ENCODE assay signal across 12 cellular contexts in the genomic region with DNA sequence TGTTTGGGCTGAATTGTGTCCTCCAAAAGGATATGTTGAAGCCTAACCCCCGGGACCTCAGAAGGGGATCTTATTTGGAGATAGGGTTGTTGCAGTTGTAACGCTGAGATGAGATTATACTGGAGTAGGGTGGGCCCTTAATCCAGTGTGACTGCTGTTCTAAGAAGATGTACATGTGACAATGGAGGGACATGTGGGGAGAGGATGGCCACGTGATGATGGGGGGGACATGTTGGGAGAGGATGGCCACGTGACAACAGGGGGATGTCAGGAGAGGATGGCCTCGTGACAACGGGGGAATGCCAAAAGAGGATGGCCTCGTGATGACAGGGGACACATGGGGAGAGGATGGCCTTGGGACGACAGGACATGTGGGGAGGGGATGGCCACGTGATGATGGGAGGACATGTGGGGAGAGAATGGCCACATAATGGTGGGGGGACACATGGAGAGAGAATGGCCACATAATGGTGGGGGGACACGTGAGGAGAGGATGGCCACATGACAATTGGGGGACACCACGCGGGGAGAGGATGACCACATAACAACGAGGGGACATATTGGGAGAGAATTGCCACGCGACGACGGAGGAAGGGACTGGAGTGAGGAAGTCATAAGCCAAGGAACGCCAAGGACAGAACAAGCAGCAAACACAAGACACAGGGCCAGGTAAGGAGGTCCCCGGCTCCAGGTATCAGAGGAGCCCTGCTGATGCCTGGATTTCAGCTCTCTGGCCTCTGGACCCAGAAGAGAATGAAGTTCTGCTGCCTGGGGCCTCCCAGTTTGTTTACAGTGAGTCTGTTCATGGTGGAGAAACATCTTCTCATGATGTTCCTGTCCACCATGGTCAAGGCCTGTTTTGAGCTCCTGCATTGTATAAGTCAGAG. TPM values are rescaled to one million over a fixed set of nuclear protein-coding genes. Genes with fewer than 3 reads are reported as not detected.
A peak's percentile ranks its signal among the peaks of the same experiment; 100 is the strongest.
DNase-seq lines count a peak whose midpoint lies in the region; ATAC-seq and TF ChIP-seq lines count a peak whose summit lies in the region.
"Had no signal": no experiment of that assay in that cellular context is flagged by ENCODE, and none has a peak within 500 bp of the region (broad histone marks: within the 10 kb centered on the region; RNA-seq: fewer than 3 reads in every experiment).

No MANE protein-coding gene starts in this region.

- H3K4me1 Mint-ChIP-seq in stimulated activated naive CD8-positive, alpha-beta T cell treated with anti-CD3 and anti-CD28 coated beads, Interleukin-15, Interleukin-2, amounts not matched to agents 100 ng/mL and 50 ng/mL, for 24 hours (ENCODE audit: low read depth) = peaks cover 75% of the 10 kb centered on the region
- peaks cover 84 to 89% of the 10 kb centered on the region in 2 donors for H3K4me1 Mint-ChIP-seq in natural killer cell
- H3K4me1 Mint-ChIP-seq in H9 = peaks cover 11 to 16% of the 10 kb centered on the region in 2 experiments

- no peak overlapping the region for H3K23ac ChIP-seq in H9 (ENCODE audit: insufficient read length, low read depth, low read length)

- peaks cover 30% of the 10 kb centered on the region for H3K36me3 Mint-ChIP-seq in stimulated activated naive CD8-positive, alpha-beta T cell treated with anti-CD3 and anti-CD28 coated beads, Interleukin-15, Interleukin-2, amounts not matched to agents 100 ng/mL and 50 ng/mL, for 24 hours (ENCODE audit: low read depth)
- H3K36me3 Mint-ChIP-seq in natural killer cell (no peaks in the 10 kb centered on the region), H9 (ENCODE audit: insufficient read depth in 1 of 3, low read depth in 3 of 3) (peaks cover 14 to 25% (median 15%) of the 10 kb centered on the region in 3 experiments)

- no CpG with 5 or more reads among the region's 19 CpGs for WGBS in H9 (ENCODE audit: extremely low coverage, insufficient read length, low lambda C conversion rate)

- no peak overlapping the region for H3K18ac ChIP-seq in H9 (ENCODE audit: insufficient read length, low read depth, low read length)

- H3K56ac ChIP-seq in H9 (ENCODE audit: insufficient read length, low read depth, low read length) = no peak overlapping the region

- H4K20me1 ChIP-seq in H9 (ENCODE audit: control insufficient read depth, insufficient read depth, insufficient read length) = no peaks in the 10 kb centered on the region

- no peak overlapping the region for H3K4me2 ChIP-seq in H9 (ENCODE audit: insufficient read depth, insufficient read length, low read length)

- no peak overlapping the region for H2BK15ac ChIP-seq in H9 (ENCODE audit: low read depth, low read length)

- H3K27me3 Mint-ChIP-seq in stimulated activated naive CD8-positive, alpha-beta T cell treated with anti-CD3 and anti-CD28 coated beads, Interleukin-15, Interleukin-2, amounts not matched to agents 100 ng/mL and 50 ng/mL, for 24 hours = no peaks in the 10 kb centered on the region
- H3K27me3 Mint-ChIP-seq in natural killer cell (ENCODE audit: low read depth in 2 of 2) (no peaks in the 10 kb centered on the region), H9 (ENCODE audit: low read depth) (no peaks in the 10 kb centered on the region)

- no peak overlapping the region for H3K4me3 ChIP-seq in brain microvascular endothelial cell (ENCODE audit: low read depth, low read length)

- H2BK120ac ChIP-seq in H9 (ENCODE audit: low read depth, low read length, poor library complexity, severe bottlenecking) = no peak overlapping the region

- in situ Hi-C loops in brain microvascular endothelial cell (cut with HindIII; ENCODE audit: low pct_ligation_motif_present, low sequenced_read_pairs) = no loop called here

- H4K8ac ChIP-seq in H9 (replicated peaks; ENCODE audit: insufficient read length, low read depth, low read length) = no peak overlapping the region

- no peak for ATAC-seq in stimulated activated naive CD8-positive, alpha-beta T cell treated with anti-CD3 and anti-CD28 coated beads, Interleukin-15, Interleukin-2, amounts not matched to agents 100 U/mL and 50 U/mL, for 24 hours
- ATAC-seq in natural killer cell (no peak), GM18498 (IDR thresholded peaks at IDR 0.05; ENCODE audit: unreplicated experiment) (no peak)
- ATAC-seq: HCT116 had no signal

- H2AK5ac ChIP-seq in H9 (ENCODE audit: insufficient read length, low read length) = no peak overlapping the region

- intact Hi-C loops in natural killer cell (cut with micrococcal nuclease) = no loop called here

- no peaks in the 10 kb centered on the region; the same call in 1 of the 2 replicates for H3K79me2 ChIP-seq in H9 (ENCODE audit: insufficient read depth, low read length)

- H3K9me3 Mint-ChIP-seq in stimulated activated naive CD8-positive, alpha-beta T cell treated with anti-CD3 and anti-CD28 coated beads, Interleukin-15, Interleukin-2, amounts not matched to agents 100 ng/mL and 50 ng/mL, for 24 hours = peaks cover 6% of the 10 kb centered on the region
- H3K9me3 Mint-ChIP-seq in natural killer cell (no peaks in the 10 kb centered on the region), H9 (peaks cover 0 to 3% of the 10 kb centered on the region in 2 experiments; a peak in 2 of 5 replicates)

- H3K27me3 ChIP-seq in brain microvascular endothelial cell (replicated peaks) (no peaks in the 10 kb centered on the region), H9 (ENCODE audit: insufficient read depth, low read length) (no peaks in the 10 kb centered on the region)

- no peak overlapping the region for H3K9ac ChIP-seq in H9 (ENCODE audit: extremely low read depth, insufficient read length, low read length)

- peak overlapping the region; percentile 52 for H3K27ac Mint-ChIP-seq in stimulated activated naive CD8-positive, alpha-beta T cell treated with anti-CD3 and anti-CD28 coated beads, Interleukin-15, Interleukin-2, amounts not matched to agents 100 ng/mL and 50 ng/mL, for 24 hours
- peak overlapping the region in 1 of 2 donors; percentile 78 for H3K27ac Mint-ChIP-seq in natural killer cell
- no peak overlapping the region; a peak in 2 of 7 replicates for H3K27ac Mint-ChIP-seq in H9

- H4K91ac ChIP-seq in H9 (ENCODE audit: insufficient read length, low read depth, low read length) = no peak overlapping the region

- no peak overlapping the region for H3K4ac ChIP-seq in H9 (ENCODE audit: low read depth, low read length)

- no peak overlapping the region for H2BK12ac ChIP-seq in H9 (ENCODE audit: insufficient read length, low read depth, low read length)

- no peaks in the 10 kb centered on the region for H3K23me2 ChIP-seq in H9 (ENCODE audit: insufficient read length, low read depth, low read length, poor library complexity, severe bottlenecking)

- no peak overlapping the region; the same call in 1 of the 2 replicates for H3K14ac ChIP-seq in H9 (ENCODE audit: insufficient read depth, low read length)

- H2AFZ ChIP-seq in H9 (ENCODE audit: low read length) = no peak overlapping the region

- no peak overlapping the region for H2BK5ac ChIP-seq in H9 (ENCODE audit: insufficient read length, low read length)

- H3K27ac ChIP-seq in brain microvascular endothelial cell = peak overlapping the region; percentile 38
- no peak overlapping the region for H3K27ac ChIP-seq in H9 (ENCODE audit: insufficient read length, low read depth, low read length)

- H3K9me3 ChIP-seq in H9 (ENCODE audit: control insufficient read depth, low read depth, low read length) = no peaks in the 10 kb centered on the region

- no peak overlapping the region for H4K5ac ChIP-seq in H9 (ENCODE audit: insufficient read length, low read depth, low read length)

- no peak overlapping the region for H3T11ph ChIP-seq in H9 (ENCODE audit: low read length)

- H3K79me1 ChIP-seq in H9 (ENCODE audit: insufficient read depth, low read depth, low read length, poor library complexity, severe bottlenecking) = no peaks in the 10 kb centered on the region

- DNase-seq in stimulated activated naive CD8-positive, alpha-beta T cell treated with anti-CD3 and anti-CD28 coated beads, Interleukin-15, Interleukin-2, amounts not matched to agents 100 U/mL and 50 U/mL, for 24 hours = no peak
- DNase-seq in brain microvascular endothelial cell (no peak), natural killer cell (no peak), H9 (no peak), NCI-H774 (lab: John Stamatoyannopoulos, UW) (no peak), DMS 273 (lab: John Stamatoyannopoulos, UW; ENCODE audit: unreplicated experiment) (no peak)
- DNase-seq: activated naive CD4-positive, alpha-beta T cell treated with Interleukin-2 at 50 U/mL for 16 hours; stimulated activated CD4-positive, alpha-beta T cell treated with anti-CD3 and anti-CD28 coated beads, Interleukin-2, amount 100 ng/mL, for 48 hours; stimulated activated naive CD4-positive, alpha-beta T cell had no signal

- H3K36me3 ChIP-seq in brain microvascular endothelial cell (replicated peaks) = peaks cover 16% of the 10 kb centered on the region

- H2BK20ac ChIP-seq in H9 (ENCODE audit: low read depth, low read length, poor library complexity, severe bottlenecking) = no peak overlapping the region

- TF ChIP-seq CTCF in brain microvascular endothelial cell (IDR thresholded peaks at IDR 0.05; ENCODE audit: low read depth, low read length, missing control alignments) (no peak), natural killer cell (IDR thresholded peaks at IDR 0.05) (no peak), H9 (conservative IDR thresholded peaks at IDR 0.05) (no peak)

- no peak overlapping the region for H3K4me3 Mint-ChIP-seq in stimulated activated naive CD8-positive, alpha-beta T cell treated with anti-CD3 and anti-CD28 coated beads, Interleukin-15, Interleukin-2, amounts not matched to agents 100 ng/mL and 50 ng/mL, for 24 hours
- H3K4me3 Mint-ChIP-seq in natural killer cell (peak overlapping the region; percentile 10), H9 (no peak overlapping the region)

- 0 out of 2 replicates have a peak, but pooled peaks cover 5% of the 10 kb centered on the region for H3K4me1 ChIP-seq in H9 (ENCODE audit: insufficient read depth, low read length)

RNA-seq across cellular contexts. Expression of a gene that starts 29.2 kb away (rescaled TPM):
- total RNA-seq in natural killer cell = 10 to 100 TPM; 24.4 to 47.0 (median 28.0) TPM
- 24.5 and 25.4 TPM in 2 replicates for total RNA-seq in H9 (2021)
